8 cellular contexts compared by ENCODE assay signal in genomic region chr7:95246935-95247370, GRCh38.
DNase-seq lines count a peak whose midpoint lies in the region; ATAC-seq, FAIRE-seq and TF ChIP-seq lines count a peak whose summit lies in the region.

No MANE protein-coding gene starts in this region.

- H3K4me3 ChIP-seq in MG63 (no peak overlapping the region), Panc1 (ENCODE audit: low read depth in 2 of 2, low read length in 2 of 2) (no peak overlapping the region), left lung (no peak overlapping the region), thoracic aorta (peak overlapping the region; percentile 29)

- H3K9me3 ChIP-seq in MG63 (no peaks in the 10 kb centered on the region), Panc1 (ENCODE audit: control insufficient read depth, insufficient read depth, low read depth, low read length) (no peaks in the 10 kb centered on the region), left lung (no peaks in the 10 kb centered on the region), thoracic aorta (no peaks in the 10 kb centered on the region)

- TF ChIP-seq CTCF in D721Med (IDR thresholded peaks at IDR 0.05; ENCODE audit: insufficient read depth, missing control alignments) = peak; percentile 91
- peak; percentile 74 for TF ChIP-seq CTCF in Panc1 (IDR thresholded peaks at IDR 0.05)
- TF ChIP-seq CTCF in left lung (IDR thresholded peaks at IDR 0.05) = peak; percentile 40 to 72
- peak; percentile 62 for TF ChIP-seq CTCF in thoracic aorta (IDR thresholded peaks at IDR 0.05)

- H3K4me1 ChIP-seq in Panc1 (ENCODE audit: control insufficient read depth, insufficient read depth, low read length) (no peaks in the 10 kb centered on the region), left lung (no peaks in the 10 kb centered on the region), thoracic aorta (ENCODE audit: control insufficient read depth in 1 of 2, low read depth in 2 of 2) (no peaks in the 10 kb centered on the region)

- H3K27me3 ChIP-seq in MG63 (no peaks in the 10 kb centered on the region), Panc1 (ENCODE audit: control insufficient read depth, insufficient read depth, low read length) (no peaks in the 10 kb centered on the region), left lung (no peaks in the 10 kb centered on the region), thoracic aorta (replicated peaks; ENCODE audit: insufficient read depth) (no peaks in the 10 kb centered on the region)

- no TSS peak for BruUV-seq in Panc1 (replicated peaks; lab: Mats Ljungman, UMichigan)

- no peaks in the 10 kb centered on the region for H3K36me3 ChIP-seq in MG63
- H3K36me3 ChIP-seq in Panc1 (ENCODE audit: control insufficient read depth, insufficient read depth, low read length) = no peaks in the 10 kb centered on the region
- no peaks in the 10 kb centered on the region for H3K36me3 ChIP-seq in left lung
- H3K36me3 ChIP-seq in thoracic aorta = no peaks in the 10 kb centered on the region

- peak; percentile 69 for FAIRE-seq in D721Med (lab: Jason Lieb, UNC)

- H3K27ac ChIP-seq in Panc1 (ENCODE audit: low read length) = no peak overlapping the region
- H3K27ac ChIP-seq in left lung = no peak overlapping the region
- H3K27ac ChIP-seq in thoracic aorta = no peak overlapping the region

- ATAC-seq in GM19438 (IDR thresholded peaks at IDR 0.05; ENCODE audit: low read depth, unreplicated experiment) (peak; percentile 86), Panc1 (peak; percentile 76), left lung (peak; percentile 98), thoracic aorta (ENCODE audit: insufficient number of reproducible peaks, low FRiP score, low read depth) (no peak)

- in situ Hi-C loops in Panc1 (cut with HindIII; ENCODE audit: low pct_unique_long_range_greater_than_20kb, low sequenced_read_pairs) = no loop called here

- intact Hi-C loops in Panc1 (cut with micrococcal nuclease; ENCODE audit: unreplicated experiment) (no loop called here), left lung (cut with DNase I) (no loop called here)

- POLR2A ChIA-PET in Panc1 (lab: Charles Lee) = interaction anchor here (0.6 kb wide), 1 partner anchor 1531 kb away, joined by 3 read pairs; no protein-coding TSS in a partner anchor

- peak; percentile 10 for DNase-seq in D721Med (ENCODE audit: insufficient read length, low spot score)
- DNase-seq in MG63 = peak; percentile 8
- DNase-seq in Panc1 (ENCODE audit: low read depth, low spot score) = peak; percentile 56
- peak; percentile 78 for DNase-seq in dermis blood vessel endothelial cell
- peak in 1 of 2 donors; percentile 41 for DNase-seq in left lung
- no peak for DNase-seq in thoracic aorta (ENCODE audit: low spot score)
- DNase-seq in activated CD8-positive, alpha-beta memory T cell treated with anti-CD3 and anti-CD28 coated beads, Interleukin-2, amount 50 U/mL, for 48 hours = no peak

- CTCF ChIA-PET in Panc1 (lab: Charles Lee) = interaction anchor here (0.6 to 1.1 kb wide), 3 partner anchors 292 to 796 kb away, joined by 3 to 4 read pairs (median 3); no protein-coding TSS in a partner anchor

Comparison
In these comparisons a context has a peak if more than half of its experiments do, and no peak if none do; other contexts are left out.
1. DNase-seq: peak in D721Med (single experiment), MG63 (single experiment), Panc1 (single experiment) and dermis blood vessel endothelial cell (single experiment); none in thoracic aorta (single experiment) and activated CD8-positive, alpha-beta memory T cell treated with anti-CD3 and anti-CD28 coated beads, Interleukin-2, amount 50 U/mL, for 48 hours (single experiment).
2. Peak in every context shown above with its lines, with median percentiles within 50 percentile points of each other: CTCF ChIP-seq.